Comparison of ENCODE assay signal across 26 cellular contexts in the genomic region with DNA sequence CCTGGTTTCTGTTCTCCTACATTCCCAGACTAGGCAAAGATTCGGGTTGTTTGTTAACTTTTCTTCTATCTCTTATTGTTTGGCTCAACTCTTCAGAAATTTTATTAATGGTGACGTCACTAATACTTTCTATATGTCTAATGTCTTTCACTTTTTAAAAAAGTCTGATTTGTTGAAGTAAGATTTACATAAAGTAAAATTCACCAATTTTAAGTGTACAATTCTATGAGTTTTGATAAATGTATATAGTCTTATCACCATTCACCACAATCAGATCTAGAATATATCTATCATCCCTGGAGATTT.
"Had no signal": no experiment of that assay in that cellular context is flagged by ENCODE, and none has a peak within 500 bp of the region (broad histone marks: within the 10 kb centered on the region; RNA-seq: fewer than 3 reads in every experiment).

No MANE protein-coding gene starts in this region.

- H3K4me3 ChIP-seq: breast epithelium, cardiac muscle cell, colonic mucosa, esophagus squamous epithelium had no signal

- H3K9me3 ChIP-seq: ascending aorta, breast epithelium, colonic mucosa, esophagus squamous epithelium, heart left ventricle had no signal

- H3K27ac ChIP-seq: ascending aorta, breast epithelium, cardiac muscle cell, colonic mucosa, epithelial cell of prostate, esophagus squamous epithelium, heart left ventricle had no signal

- DNase-seq: activated CD4-positive, alpha-beta memory T cell treated with anti-CD3 and anti-CD28 coated beads for 36 hours; activated CD4-positive, alpha-beta T cell treated with anti-CD3 and anti-CD28 coated beads for 36 hours; activated CD4-positive, alpha-beta T cell treated with anti-CD3 and anti-CD28 coated beads, Interleukin-2, amount 10 ng/mL, durations not matched to agents 24 days and 14 days; activated CD4-positive, CD25-positive, alpha-beta regulatory T cell; activated CD4-positive, CD25-positive, alpha-beta regulatory T cell treated with anti-CD3 and anti-CD28 coated beads, Interleukin-2, amount 50 U/mL, for 72 hours; activated CD8-positive, alpha-beta memory T cell treated with anti-CD3 and anti-CD28 coated beads, Interleukin-2, amount 10 ng/mL, durations not matched to agents 7 days and 5 days; activated CD8-positive, alpha-beta memory T cell treated with anti-CD3 and anti-CD28 coated beads, Interleukin-2, amount 50 U/mL, for 4 hours; activated CD8-positive, alpha-beta T cell treated with anti-CD3 and anti-CD28 coated beads, Interleukin-2, amount 10 ng/mL, durations not matched to agents 7 days and 5 days; activated effector memory CD4-positive, alpha-beta T cell treated with anti-CD3 and anti-CD28 coated beads, Interleukin-2, amount 50 U/mL, for 16 hours; activated naive CD4-positive, alpha-beta T cell treated with anti-CD3 and anti-CD28 coated beads for 36 hours; activated naive CD8-positive, alpha-beta T cell treated with anti-CD3 and anti-CD28 coated beads for 36 hours; activated naive CD8-positive, alpha-beta T cell treated with anti-CD3 and anti-CD28 coated beads, Interleukin-2, amount 50 U/mL, for 24 hours; activated T-cell treated with anti-CD3 and anti-CD28 coated beads, Interleukin-2, amount 50 U/mL, for 1 hour; activated T-cell treated with anti-CD3 and anti-CD28 coated beads, Interleukin-2, amount 50 U/mL, for 48 hours; cerebellar nuclear complex; colonic mucosa; effector CD8-positive, alpha-beta T cell; esophagus squamous epithelium; foreskin melanocyte; heart left ventricle; T-cell; T-helper 9 cell had no signal

- ATAC-seq: activated CD4-positive, alpha-beta T cell treated with anti-CD3 and anti-CD28 coated beads for 36 hours; activated naive CD8-positive, alpha-beta T cell treated with anti-CD3 and anti-CD28 coated beads, Interleukin-2, amount 50 U/mL, for 24 hours had no signal

- H3K4me1 ChIP-seq: ascending aorta, breast epithelium, colonic mucosa had no signal

- H3K36me3 ChIP-seq: ascending aorta, breast epithelium, cardiac muscle cell, colonic mucosa, esophagus squamous epithelium, heart left ventricle had no signal

- H3K27me3 ChIP-seq: ascending aorta, breast epithelium, cardiac muscle cell, colonic mucosa, esophagus squamous epithelium, heart left ventricle had no signal
